ENCODE assay signal across 8 cellular contexts in the genomic region with DNA sequence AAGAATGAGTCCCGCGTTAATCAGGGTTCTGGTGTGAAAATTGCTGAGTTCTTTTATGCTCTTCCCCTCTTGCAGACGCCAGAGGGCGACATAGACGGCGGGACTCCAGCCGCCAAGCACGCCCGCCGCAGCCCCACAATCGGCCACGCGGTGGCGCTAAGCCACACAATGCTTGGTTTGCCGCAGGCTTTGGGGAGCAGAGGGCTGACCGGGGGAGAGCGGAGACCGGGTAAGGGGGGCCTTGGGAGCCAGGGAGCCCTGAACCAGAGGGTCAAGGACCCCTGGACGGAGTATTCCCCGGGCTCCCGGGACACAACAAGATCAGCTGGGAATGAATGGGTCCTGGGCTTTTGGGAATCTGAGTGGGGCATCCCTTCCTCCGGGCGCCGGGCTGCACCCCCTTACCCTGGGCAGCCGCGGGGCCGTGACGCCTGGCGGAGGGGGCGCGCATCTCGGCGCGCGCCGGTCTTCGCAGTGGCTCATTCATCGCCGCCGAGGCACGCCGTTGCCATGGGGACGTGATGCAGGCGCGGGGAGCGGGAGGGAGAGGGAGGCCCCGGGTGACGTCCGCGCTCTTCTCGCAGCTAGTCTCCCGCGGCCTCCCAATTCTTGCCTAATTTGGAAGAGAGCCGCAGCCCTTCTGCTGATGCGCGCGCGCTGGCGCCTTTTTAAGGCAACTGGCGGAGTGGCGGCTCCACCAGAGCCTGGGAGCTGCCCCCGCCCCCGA. TPM values are rescaled to one million over a fixed set of nuclear protein-coding genes. Genes with fewer than 3 reads are reported as not detected.
DNase-seq lines count a peak whose midpoint lies in the region; ATAC-seq, FAIRE-seq and TF ChIP-seq lines count a peak whose summit lies in the region.

No MANE protein-coding gene starts in this region.

- H3F3A ChIP-seq in DOHH2 (ENCODE audit: control insufficient read depth, insufficient read depth), result no peaks in the 10 kb centered on the region

- H3K9ac ChIP-seq in kidney (ENCODE audit: low read length in 2 of 2), result no peak overlapping the region

- no peak for FAIRE-seq in kidney (lab: Jason Lieb, UNC)

- peak overlapping the region; percentile 82 for H3K4me2 ChIP-seq in DOHH2 (ENCODE audit: low read length)

- H3K4me1 ChIP-seq in DOHH2 (ENCODE audit: control insufficient read depth, low read length), result peaks cover 6% of the 10 kb centered on the region
- no peaks in the 10 kb centered on the region for H3K4me1 ChIP-seq in kidney (ENCODE audit: control insufficient read depth in 1 of 2, insufficient read depth in 1 of 2, low read depth in 1 of 2, low read length in 2 of 2)

- H3K4me3 ChIP-seq in DOHH2 (ENCODE audit: low read length) (peak overlapping the region; percentile 70), kidney (ENCODE audit: low read length in 2 of 2) (peak overlapping the region in 1 of 2 donors; percentile 29)

- DNase-seq in NCI-H460 (ENCODE audit: extremely low read depth, low read depth) (peak; percentile 74), cerebellar cortex (ENCODE audit: low spot score) (peak; percentile 86), kidney (peak; percentile 96)
- peak; percentile 97 for DNase-seq in activated CD4-positive, CD25-positive, alpha-beta regulatory T cell treated with anti-CD3 and anti-CD28 coated beads, Interleukin-2, amount 50 U/mL, for 72 hours
- peak; percentile 95 for DNase-seq in stimulated activated CD4-positive, alpha-beta T cell treated with anti-CD3 and anti-CD28 coated beads, Interleukin-15, amount 100 ng/mL, for 24 hours

- intact Hi-C loops in kidney (cut with DNase I), result loop anchor here (10.0 kb wide), 1 partner anchor 276 kb away; no protein-coding TSS in a partner anchor

- peaks cover 3% of the 10 kb centered on the region; the same call in 1 of the 2 replicates for H4K20me1 ChIP-seq in DOHH2 (ENCODE audit: control insufficient read depth, insufficient read depth, low read depth, low read length)

- H3K27ac ChIP-seq in DOHH2 (ENCODE audit: low read depth, low read length) (no peak overlapping the region), kidney (ENCODE audit: low read depth in 2 of 2, low read length in 2 of 2) (no peak overlapping the region)

- peaks cover 50% of the 10 kb centered on the region for H3K27me3 ChIP-seq in DOHH2 (ENCODE audit: control insufficient read depth, low read length)

- TF ChIP-seq CTCF in DOHH2 (IDR thresholded peaks at IDR 0.05; ENCODE audit: low read depth, low read length, poor library complexity, severe bottlenecking), result peak; percentile 100
- TF ChIP-seq CTCF in kidney (IDR thresholded peaks at IDR 0.05; ENCODE audit: borderline replicate concordance, extremely low read depth, insufficient read depth), result peak; percentile 100

- H3K9me3 ChIP-seq in DOHH2 (ENCODE audit: control insufficient read depth, insufficient read depth, low read length), result no peaks in the 10 kb centered on the region
- H3K9me3 ChIP-seq in kidney (ENCODE audit: control insufficient read depth in 1 of 2, low read length in 2 of 2), result no peaks in the 10 kb centered on the region

- peak; percentile 80 for ATAC-seq in HG03097 (IDR thresholded peaks at IDR 0.05; ENCODE audit: low FRiP score, unreplicated experiment)
- ATAC-seq in HG02884 (IDR thresholded peaks at IDR 0.05; ENCODE audit: unreplicated experiment), result no peak

- H3K9me2 ChIP-seq in DOHH2 (replicated peaks; ENCODE audit: control insufficient read depth, low read length), result no peaks in the 10 kb centered on the region

- no peaks in the 10 kb centered on the region for H3K79me2 ChIP-seq in DOHH2 (ENCODE audit: control insufficient read depth, low read length)

- H3K36me3 ChIP-seq in DOHH2 (ENCODE audit: control insufficient read depth, low read length), result no peaks in the 10 kb centered on the region
- no peaks in the 10 kb centered on the region for H3K36me3 ChIP-seq in kidney (ENCODE audit: control insufficient read depth in 1 of 2, insufficient read depth in 2 of 2, low read length in 2 of 2)

RNA-seq across cellular contexts. Expression of gene NPAS4, which starts 12.2 kb away (rescaled TPM):
- total RNA-seq in NCI-H460 (2014; rRNA removed; shearing (Covaris generic)), result not detected in 2 replicates
- polyA plus RNA-seq in NCI-H460 (2014; cell fraction: nucleus; rRNA removed), result not detected in 2 replicates
- total RNA-seq in kidney, result 0.19 TPM
- not detected for polyA plus RNA-seq in kidney (ENCODE audit: insufficient read depth, low read depth, low replicate concordance)

RNA-seq across cellular contexts. Expression of gene MRPL11, which starts 30.0 kb away (rescaled TPM):
- total RNA-seq in NCI-H460 (2014; rRNA removed; shearing (Covaris generic)), result 66.8 and 90.4 TPM in 2 replicates
- polyA plus RNA-seq in NCI-H460 (2014; cell fraction: nucleus; rRNA removed), result 155 and 177 TPM in 2 replicates
- 34.1 TPM for total RNA-seq in kidney
- polyA plus RNA-seq in kidney (ENCODE audit: insufficient read depth, low read depth, low replicate concordance), result 97.3 TPM

RNA-seq across cellular contexts. Expression of gene SLC29A2, which starts 37.1 kb away (rescaled TPM):
- 4.6 and 4.7 TPM in 2 replicates for total RNA-seq in NCI-H460 (2014; rRNA removed; shearing (Covaris generic))
- polyA plus RNA-seq in NCI-H460 (2014; cell fraction: nucleus; rRNA removed), result 34.1 and 37.9 TPM in 2 replicates
- 10.4 TPM for total RNA-seq in kidney
- polyA plus RNA-seq in kidney (ENCODE audit: insufficient read depth, low read depth, low replicate concordance), result 17.5 TPM

RNA-seq across cellular contexts. Expression of gene PELI3, which starts 58.1 kb away (rescaled TPM):
- total RNA-seq in NCI-H460 (2014; rRNA removed; shearing (Covaris generic)), result 2.7 and 3.2 TPM in 2 replicates
- 7.8 and 8.9 TPM in 2 replicates for polyA plus RNA-seq in NCI-H460 (2014; cell fraction: nucleus; rRNA removed)
- 8.1 TPM for total RNA-seq in kidney
- polyA plus RNA-seq in kidney (ENCODE audit: insufficient read depth, low read depth, low replicate concordance), result 9.1 TPM
